13 cellular contexts compared by ENCODE assay signal in the genomic region with DNA sequence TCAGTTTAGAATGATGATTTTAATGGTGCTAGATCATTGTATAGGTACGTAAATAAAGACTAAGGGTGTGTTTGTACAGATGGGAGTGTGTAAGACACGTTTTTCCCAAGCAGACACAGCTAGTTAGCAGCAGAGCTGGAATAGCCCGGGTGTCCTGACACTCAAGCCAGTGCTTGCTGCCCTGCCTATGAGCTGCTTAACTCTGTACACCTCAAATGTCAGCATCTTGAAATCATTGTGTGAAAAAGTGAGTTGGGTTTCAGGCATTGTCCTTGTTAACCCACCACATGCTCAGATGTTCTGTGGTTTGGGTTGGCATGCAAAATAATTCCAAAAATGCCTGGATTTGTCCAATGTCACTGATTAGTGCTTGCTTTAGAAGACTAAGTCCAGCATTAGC. TPM values are rescaled to one million over a fixed set of nuclear protein-coding genes. Genes with fewer than 3 reads are reported as not detected.
DNase-seq lines count a peak whose midpoint lies in the region; ATAC-seq and TF ChIP-seq lines count a peak whose summit lies in the region.
"Had no signal": no experiment of that assay in that cellular context is flagged by ENCODE, and none has a peak within 500 bp of the region (broad histone marks: within the 10 kb centered on the region; RNA-seq: fewer than 3 reads in every experiment).

No MANE protein-coding gene starts in this region.

- H4K8ac ChIP-seq in mesenchymal stem cell (ENCODE audit: low read length), result no peak overlapping the region

- peak overlapping the region; percentile 61 to 71 for H2BK12ac ChIP-seq in mesenchymal stem cell (ENCODE audit: low read length in 2 of 2)

- ATAC-seq in activated CD8-positive, alpha-beta T cell treated with anti-CD3 and anti-CD28 coated beads for 36 hours, result no peak
- no peak for ATAC-seq in HG03432 (IDR thresholded peaks at IDR 0.05; ENCODE audit: unreplicated experiment)

- H3K4me1 Mint-ChIP-seq in activated CD8-positive, alpha-beta T cell treated with anti-CD3 and anti-CD28 coated beads for 36 hours (ENCODE audit: low read depth), result peaks cover 68% of the 10 kb centered on the region

- no peak overlapping the region for H2AFZ ChIP-seq in mesenchymal stem cell (ENCODE audit: low read depth, low read length)

- H2AK5ac ChIP-seq in mesenchymal stem cell (ENCODE audit: low read length, severe bottlenecking), result no peak overlapping the region

- no peak overlapping the region for H3K4me2 ChIP-seq in mesenchymal stem cell (ENCODE audit: low read length, poor library complexity, severe bottlenecking)

- H3K9ac ChIP-seq in mesenchymal stem cell (ENCODE audit: low read length), result no peak overlapping the region

- H3K27ac Mint-ChIP-seq in activated CD8-positive, alpha-beta T cell treated with anti-CD3 and anti-CD28 coated beads for 36 hours, result peak overlapping the region; percentile 86

- H4K91ac ChIP-seq in mesenchymal stem cell (ENCODE audit: low read length), result no peak overlapping the region

- H3K36me3 ChIP-seq in mesenchymal stem cell (ENCODE audit: control insufficient read depth in 1 of 2, insufficient read depth in 2 of 2, low read depth in 1 of 2, low read length in 2 of 2), result no peaks in the 10 kb centered on the region
- H3K36me3 ChIP-seq: heart left ventricle, WERI-Rb-1 had no signal

- intact Hi-C loops in activated CD8-positive, alpha-beta T cell treated with anti-CD3 and anti-CD28 coated beads for 36 hours (cut with micrococcal nuclease), result no loop called here

- H3K23ac ChIP-seq in mesenchymal stem cell (ENCODE audit: low read length in 2 of 2), result no peak overlapping the region

- no peaks in the 10 kb centered on the region for H3K36me3 Mint-ChIP-seq in activated CD8-positive, alpha-beta T cell treated with anti-CD3 and anti-CD28 coated beads for 36 hours (ENCODE audit: low read depth)

- H3K79me1 ChIP-seq in mesenchymal stem cell (replicated peaks; ENCODE audit: low read length, poor library complexity, severe bottlenecking), result no peaks in the 10 kb centered on the region

- H3K14ac ChIP-seq in mesenchymal stem cell (ENCODE audit: low read length in 2 of 2), result no peak overlapping the region

- H3K4me3 Mint-ChIP-seq in activated CD8-positive, alpha-beta T cell treated with anti-CD3 and anti-CD28 coated beads for 36 hours, result peak overlapping the region; percentile 69

- no peak overlapping the region for H2BK120ac ChIP-seq in mesenchymal stem cell (ENCODE audit: low read depth, low read length)

- CTCF ChIA-PET in activated CD8-positive, alpha-beta T cell treated with anti-CD3 and anti-CD28 coated beads for 36 hours (lab: Charles Lee), result interaction anchor here (1.1 to 1.4 kb wide), 2 partner anchors 16 to 38 kb away, joined by 4 read pairs; no protein-coding TSS in a partner anchor

- 75% methylated on average over 3 of the region's 3 CpGs for WGBS in mesenchymal stem cell

- H2BK15ac ChIP-seq in mesenchymal stem cell (ENCODE audit: low read depth, poor library complexity, severe bottlenecking), result no peak overlapping the region

- H3K9me3 Mint-ChIP-seq in activated CD8-positive, alpha-beta T cell treated with anti-CD3 and anti-CD28 coated beads for 36 hours, result no peaks in the 10 kb centered on the region

- H3K4me1 ChIP-seq in mesenchymal stem cell (ENCODE audit: control insufficient read depth, insufficient read depth, low read depth, low read length), result no peaks in the 10 kb centered on the region

- no peak overlapping the region for H3K4me3 ChIP-seq in mesenchymal stem cell (ENCODE audit: insufficient read depth in 1 of 2, low read depth in 1 of 2, low read length in 2 of 2)
- H3K4me3 ChIP-seq: testis had no signal

- POLR2A ChIA-PET in activated CD8-positive, alpha-beta T cell treated with anti-CD3 and anti-CD28 coated beads for 36 hours (lab: Charles Lee), result interaction anchor here (0.9 kb wide), 1 partner anchor 9 kb away, joined by 4 read pairs; no protein-coding TSS in a partner anchor

- TF ChIP-seq CTCF in C4-2B (conservative IDR thresholded peaks at IDR 0.05), result no peak
- TF ChIP-seq CTCF in activated CD8-positive, alpha-beta T cell treated with anti-CD3 and anti-CD28 coated beads for 36 hours (IDR thresholded peaks at IDR 0.05), result no peak

- H3K27me3 ChIP-seq in mesenchymal stem cell (ENCODE audit: control insufficient read depth in 1 of 2, insufficient read depth in 1 of 2, low read length in 2 of 2), result peaks cover 0 to 3% of the 10 kb centered on the region in 2 experiments
- H3K27me3 ChIP-seq: heart left ventricle, testis had no signal

- H3K27ac ChIP-seq in C4-2B (peak overlapping the region; percentile 65), mesenchymal stem cell (ENCODE audit: low read length, poor library complexity, severe bottlenecking) (no peak overlapping the region)
- H3K27ac ChIP-seq: testis, WERI-Rb-1 had no signal

- no peak overlapping the region for H3K18ac ChIP-seq in mesenchymal stem cell (ENCODE audit: low read depth in 1 of 2, low read length in 2 of 2)

- H3K27me3 Mint-ChIP-seq in activated CD8-positive, alpha-beta T cell treated with anti-CD3 and anti-CD28 coated beads for 36 hours, result no peaks in the 10 kb centered on the region

- H2BK5ac ChIP-seq in mesenchymal stem cell (ENCODE audit: low read depth, low read length, poor library complexity, severe bottlenecking), result no peak overlapping the region

- DNase-seq in EH (ENCODE audit: low read depth) (peak; percentile 44), mesenchymal stem cell (no peak), GM19238 (ENCODE audit: insufficient read length, low spot score) (no peak), putamen (ENCODE audit: low spot score) (no peak)
- no peak for DNase-seq in activated CD8-positive, alpha-beta T cell treated with anti-CD3 and anti-CD28 coated beads for 36 hours
- DNase-seq: NCI-H187, NCI-H748 treated with DMSO at 0.1 percent for 48 hours, SHP77 treated with DMSO at 0.1 percent for 48 hours had no signal

- no peak overlapping the region for H3K4ac ChIP-seq in mesenchymal stem cell (ENCODE audit: low read depth in 1 of 2, low read length in 2 of 2)

- no peaks in the 10 kb centered on the region for H3K9me3 ChIP-seq in mesenchymal stem cell (ENCODE audit: control insufficient read depth, low read length)
- H3K9me3 ChIP-seq: heart left ventricle, testis had no signal

RNA-seq across cellular contexts. Expression of gene TET3, which starts 13.0 kb away (rescaled TPM):
- total RNA-seq in activated CD8-positive, alpha-beta T cell treated with anti-CD3 and anti-CD28 coated beads for 36 hours, result 10 to 100 TPM; 15.5 to 16.4 TPM
- polyA plus RNA-seq in mesenchymal stem cell (2013, experiment 1 of 2), result 3.7 TPM
- 3.4 TPM for polyA plus RNA-seq in mesenchymal stem cell (2013, experiment 2 of 2)

RNA-seq across cellular contexts. Expression of gene DGUOK, which starts 45.0 kb away (rescaled TPM):
- total RNA-seq in activated CD8-positive, alpha-beta T cell treated with anti-CD3 and anti-CD28 coated beads for 36 hours, result 100 to 1,000 TPM in 1 of 2 experiments, 10 to 100 TPM in 1; 96.4 to 103 TPM
- 115 TPM for polyA plus RNA-seq in mesenchymal stem cell (2013, experiment 1 of 2)
- polyA plus RNA-seq in mesenchymal stem cell (2013, experiment 2 of 2), result 112 TPM
